15 cellular contexts compared by ENCODE assay signal in the genomic region with DNA sequence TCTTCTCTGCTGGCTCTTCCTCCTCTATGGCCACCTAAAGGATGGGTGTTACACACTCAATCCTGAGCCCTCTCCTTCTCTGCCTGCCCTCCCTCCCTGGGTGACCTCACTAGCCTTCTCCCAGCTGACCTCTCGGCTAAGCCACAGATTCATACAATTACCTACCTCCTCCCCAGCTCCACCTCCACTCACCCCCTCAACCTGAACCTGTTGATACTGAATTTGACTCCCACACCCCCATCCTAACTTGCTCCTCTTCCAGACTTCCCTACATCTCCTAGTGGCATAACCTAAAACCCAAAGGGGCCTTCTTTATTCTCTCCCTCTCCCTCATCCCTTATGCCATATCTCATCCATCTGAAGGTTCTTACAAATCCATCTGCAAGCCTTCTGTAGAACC. TPM values are rescaled to one million over a fixed set of nuclear protein-coding genes. Genes with fewer than 3 reads are reported as not detected.
A peak's percentile ranks its signal among the peaks of the same experiment; 100 is the strongest.
DNase-seq lines count a peak whose midpoint lies in the region; ATAC-seq, FAIRE-seq and TF ChIP-seq lines count a peak whose summit lies in the region.
"Had no signal": no experiment of that assay in that cellular context is flagged by ENCODE, and none has a peak within 500 bp of the region (broad histone marks: within the 10 kb centered on the region; RNA-seq: fewer than 3 reads in every experiment).

No MANE protein-coding gene starts in this region.

- dilution Hi-C loops in IMR-90 (cut with HindIII; ENCODE audit: low sequenced_read_pairs, unreplicated experiment) = no loop called here

- TF ChIP-seq EP300 in K562 (IDR thresholded peaks at IDR 0.05; ENCODE audit: low read length) (no peak), sigmoid colon (IDR thresholded peaks at IDR 0.05) (no peak)

- H3K79me2 ChIP-seq in K562 (ENCODE audit: control insufficient read depth, insufficient read depth, low read length) = no peaks in the 10 kb centered on the region

- H3K9me3 ChIP-seq in IMR-90 (ENCODE audit: control insufficient read depth, insufficient read depth, low read length) (no peaks in the 10 kb centered on the region), K562 (replicated peaks; ENCODE audit: control insufficient read depth, insufficient read depth, low read depth, low read length) (no peaks in the 10 kb centered on the region), sigmoid colon (no peaks in the 10 kb centered on the region)

- peaks cover 3% of the 10 kb centered on the region for H3K27me3 Mint-ChIP-seq in nephron progenitor cell (ENCODE audit: low read depth, poor library complexity)
- H3K27me3 Mint-ChIP-seq in type B pancreatic cell = no peaks in the 10 kb centered on the region

- BruUV-seq in IMR-90 (replicated peaks; lab: Mats Ljungman, UMichigan) (no TSS peak), K562 (replicated peaks; lab: Mats Ljungman, UMichigan) (no TSS peak)

- H2BK120ac ChIP-seq in IMR-90 (ENCODE audit: low read depth, low read length) = no peak overlapping the region

- H3K4me1 ChIP-seq in IMR-90 (ENCODE audit: control insufficient read depth, insufficient read depth, low read length) (no peaks in the 10 kb centered on the region), K562 (replicated peaks in 1 of 2; ENCODE audit: control insufficient read depth in 2 of 2, insufficient read depth in 2 of 2, low read length in 2 of 2) (no peaks in the 10 kb centered on the region), sigmoid colon (no peaks in the 10 kb centered on the region)

- TF ChIP-seq RAD21 in IMR-90 (IDR thresholded peaks at IDR 0.05; ENCODE audit: low read length) (no peak), K562 (CRISPR knock-in tag; conservative IDR thresholded peaks at IDR 0.05 in 1 of 2, IDR thresholded peaks at IDR 0.05 in 1 of 2) (no peak)

- H3K4ac ChIP-seq in IMR-90 (ENCODE audit: low read depth, low read length) = no peak overlapping the region

- H3K4me1 Mint-ChIP-seq in nephron progenitor cell (peaks cover 44% of the 10 kb centered on the region), type B pancreatic cell (ENCODE audit: unreplicated experiment) (peaks cover 13% of the 10 kb centered on the region)
- H3K4me1 Mint-ChIP-seq: B cell had no signal

- H3K36me3 Mint-ChIP-seq in nephron progenitor cell (ENCODE audit: low read depth) = peaks cover 11% of the 10 kb centered on the region
- no peaks in the 10 kb centered on the region for H3K36me3 Mint-ChIP-seq in type B pancreatic cell

- intact Hi-C loops in IMR-90 (cut with micrococcal nuclease) = no loop called here
- intact Hi-C loops in K562 (cut with micrococcal nuclease) = no loop called here
- intact Hi-C loops in sigmoid colon (cut with DNase I) = no loop called here

- H2BK5ac ChIP-seq in IMR-90 (ENCODE audit: low read depth, low read length, poor library complexity, severe bottlenecking) = no peak overlapping the region

- H4K5ac ChIP-seq in IMR-90 (ENCODE audit: low read depth, low read length) = no peak overlapping the region

- H3K23ac ChIP-seq in IMR-90 (ENCODE audit: low read depth, low read length) = no peak overlapping the region

- H3K4me3 Mint-ChIP-seq in nephron progenitor cell (no peak overlapping the region), type B pancreatic cell (peak overlapping the region; percentile 39)
- H3K4me3 Mint-ChIP-seq: B cell; CD4-positive, alpha-beta T cell had no signal

- FAIRE-seq in K562 (lab: Jason Lieb, UNC) = no peak
- FAIRE-seq: A204.1 had no signal

- POLR2A ChIA-PET in IMR-90 (lab: Charles Lee; ENCODE audit: unreplicated experiment) = no interaction called here
- POLR2A ChIA-PET in K562 (lab: Yijun Ruan, JAX) = no interaction called here

- H2AK5ac ChIP-seq in IMR-90 (ENCODE audit: low read depth, low read length) = no peak overlapping the region

- ATAC-seq in IMR-90 (ENCODE audit: low read depth) (no peak), K562 (peak; percentile 47; the same call in 2 of the 3 replicates), GM18511 (IDR thresholded peaks at IDR 0.05; ENCODE audit: unreplicated experiment) (no peak)

- CTCF ChIA-PET in IMR-90 (lab: Yijun Ruan, JAX) = no interaction called here
- CTCF ChIA-PET in K562 (lab: Yijun Ruan, JAX; ENCODE audit: low intra/inter-chr PET ratio) = no interaction called here

- no peaks in the 10 kb centered on the region for H3K9me1 ChIP-seq in IMR-90 (ENCODE audit: insufficient read depth, low read length)
- no peaks in the 10 kb centered on the region for H3K9me1 ChIP-seq in K562 (ENCODE audit: control insufficient read depth, insufficient read depth, low read length)

- H2AFZ ChIP-seq in IMR-90 (replicated peaks; ENCODE audit: low read length, poor library complexity) (no peak overlapping the region), K562 (ENCODE audit: low read depth, low read length) (no peak overlapping the region)
- H2AFZ ChIP-seq: GM23248 had no signal

- H3K27ac ChIP-seq in IMR-90 (ENCODE audit: insufficient read depth, low read length) = no peak overlapping the region
- no peak overlapping the region for H3K27ac ChIP-seq in K562 (ENCODE audit: extremely low read depth, low read depth, low read length)
- H3K27ac ChIP-seq in sigmoid colon = no peak overlapping the region
- H3K27ac ChIP-seq: GM23248 had no signal

- no peak overlapping the region for H2BK15ac ChIP-seq in IMR-90 (ENCODE audit: low read depth, low read length)

- H3K4me3 ChIP-seq in IMR-90 (ENCODE audit: insufficient read depth, low read depth, low read length) (no peak overlapping the region), K562 (no peak overlapping the region), sigmoid colon (no peak overlapping the region)
- H3K4me3 ChIP-seq: GM23248 had no signal

- H4K20me1 ChIP-seq in IMR-90 (ENCODE audit: insufficient read depth, low read length) (no peaks in the 10 kb centered on the region), K562 (replicated peaks; ENCODE audit: control insufficient read depth, insufficient read depth, low read length) (no peaks in the 10 kb centered on the region)

- no peak overlapping the region for H3K56ac ChIP-seq in IMR-90 (ENCODE audit: extremely low read depth, insufficient read depth, low read length)

- no peak overlapping the region for H2BK20ac ChIP-seq in IMR-90 (ENCODE audit: low read depth, low read length)

- WGBS in IMR-90 (ENCODE audit: extremely low coverage in 2 of 2, insufficient read length in 1 of 2), 2 experiments = 29% methylated on average over 1 of the region's 1 CpG; no CpG with 5 or more reads in 1 of the 2 experiments
- 0% methylated on average over 1 of the region's 1 CpG for WGBS in K562 (ENCODE audit: insufficient coverage, low coverage, missing lambda C conversion rate)
- WGBS in sigmoid colon, 2 donors = 72 to 79% methylated on average over 1 of the region's 1 CpG

- TF ChIP-seq CTCF in IMR-90 (conservative IDR thresholded peaks at IDR 0.05; ENCODE audit: low read depth, low read length) (no peak), K562 (IDR thresholded peaks at IDR 0.05 in 2 of 3, conservative IDR thresholded peaks at IDR 0.05 in 1 of 3; ENCODE audit: insufficient read depth in 2 of 3, low read depth in 1 of 3, low read length in 3 of 3) (no peak), nephron progenitor cell (IDR thresholded peaks at IDR 0.05) (no peak), type B pancreatic cell (conservative IDR thresholded peaks at IDR 0.05) (no peak), sigmoid colon (IDR thresholded peaks at IDR 0.05) (no peak)

- TF ChIP-seq POLR2A in IMR-90 (IDR thresholded peaks at IDR 0.05; ENCODE audit: low read depth, low read length) (no peak), K562 (conservative IDR thresholded peaks at IDR 0.05) (no peak), sigmoid colon (IDR thresholded peaks at IDR 0.05) (no peak)

- peaks cover 4% of the 10 kb centered on the region for H3K9me3 Mint-ChIP-seq in nephron progenitor cell
- H3K9me3 Mint-ChIP-seq in type B pancreatic cell = no peaks in the 10 kb centered on the region
- H3K9me3 Mint-ChIP-seq: CD4-positive, alpha-beta T cell had no signal

- no peak overlapping the region for H4K91ac ChIP-seq in IMR-90 (ENCODE audit: insufficient read depth, low read depth, low read length)

- H4K8ac ChIP-seq in IMR-90 (ENCODE audit: low read depth in 2 of 2, low read length in 2 of 2) = no peak overlapping the region

- H3K18ac ChIP-seq in IMR-90 (ENCODE audit: low read depth, low read length) = no peak overlapping the region

- no peak for DNase-seq in IMR-90
- no peak for DNase-seq in K562 (ENCODE audit: extremely low read depth in 1 of 4, low spot score in 3 of 4)
- DNase-seq in nephron progenitor cell = no peak
- no peak for DNase-seq in type B pancreatic cell (ENCODE audit: extremely low spot score, unreplicated experiment)
- DNase-seq in HuH-7 (ENCODE audit: low spot score) = no peak
- no peak for DNase-seq in sigmoid colon
- DNase-seq: C1 segment of cervical spinal cord; Calu3; CD4-positive, alpha-beta T cell; DMS 273 treated with DMSO at 0.1 percent for 48 hours; GM23248; H7 had no signal

- H3K14ac ChIP-seq in IMR-90 (replicated peaks; ENCODE audit: low read depth, low read length) = no peak overlapping the region

- no peak overlapping the region for H3K4me2 ChIP-seq in IMR-90 (ENCODE audit: low read depth, low read length)
- H3K4me2 ChIP-seq in K562 (ENCODE audit: insufficient read depth, low read length) = no peak overlapping the region

- H3K27ac Mint-ChIP-seq in nephron progenitor cell (peak overlapping the region; percentile 88), type B pancreatic cell (peak overlapping the region; percentile 77)
- H3K27ac Mint-ChIP-seq: B cell; CD4-positive, alpha-beta T cell had no signal

- no peaks in the 10 kb centered on the region for H3K79me1 ChIP-seq in IMR-90 (ENCODE audit: low read depth in 1 of 2, low read length in 2 of 2)

- no peaks in the 10 kb centered on the region for H3K36me3 ChIP-seq in IMR-90 (ENCODE audit: control insufficient read depth, insufficient read depth, low read length)
- no peaks in the 10 kb centered on the region for H3K36me3 ChIP-seq in K562 (ENCODE audit: control insufficient read depth, insufficient read depth, low read length)
- no peaks in the 10 kb centered on the region for H3K36me3 ChIP-seq in sigmoid colon

- H3K9ac ChIP-seq in IMR-90 (ENCODE audit: low read depth, low read length) = no peak overlapping the region
- H3K9ac ChIP-seq in K562 (ENCODE audit: insufficient read depth in 1 of 2, low read depth in 2 of 2, low read length in 2 of 2) = no peak overlapping the region
- H3K9ac ChIP-seq: GM23248 had no signal

- H2AK9ac ChIP-seq in IMR-90 (replicated peaks; ENCODE audit: low read depth, low read length, poor library complexity) = peak overlapping the region; percentile 42

- in situ Hi-C loops in IMR-90 (cut with MboI; ENCODE audit: low sequenced_read_pairs) = no loop called here
- in situ Hi-C loops in K562 (cut with MboI) = no loop called here

- H3K27me3 ChIP-seq in IMR-90 (ENCODE audit: control insufficient read depth, insufficient read depth, low read length) (peaks cover 5% of the 10 kb centered on the region; the same call in 1 of the 2 replicates), K562 (ENCODE audit: control insufficient read depth in 2 of 2, insufficient read depth in 2 of 2, low read length in 2 of 2) (peaks cover 33 to 77% of the 10 kb centered on the region in 2 experiments), sigmoid colon (no peaks in the 10 kb centered on the region)

RNA-seq across cellular contexts. Expression of a gene that starts 17.1 kb away (rescaled TPM):
- total RNA-seq in IMR-90 (2012; rRNA removed) (0.54 and 0.56 TPM in 2 replicates), K562 (2014; rRNA removed) (0.32 and 0.69 TPM in 2 replicates), K562 (2014; rRNA removed; fragmentation: Illumina TruSeq; extraction: Trizol) (0.25 and 0.57 TPM in 2 replicates), K562 (2015; rRNA removed; fragmentation: Illumina TruSeq; extraction: Trizol) (0.41 TPM in 1 of 2 replicates, not detected in the other), K562 (2021) (0.47 and 0.54 TPM in 2 replicates), type B pancreatic cell (ENCODE audit: low replicate concordance) (18.8 and 23.4 TPM in 2 replicates), sigmoid colon (10 to 100 TPM in 3 of 4 donors, 1 to 10 TPM in 1; 7.1 to 16.8 (median 14.0) TPM)
- polyA plus RNA-seq in IMR-90 (2012; rRNA removed) (0.79 and 0.92 TPM in 2 replicates), K562 (2011; rRNA removed) (0.13 and 0.18 TPM in 2 replicates), K562 (2014; fragmentation: Illumina TruSeq; extraction: Trizol) (0.30 and 0.43 TPM in 2 replicates), K562 (2014; fragmentation: Nextera tagmentation; extraction: Ambion mirVana) (under 1 TPM; 0.18 to 0.41 TPM), K562 (2014; rRNA removed) (0.23 and 0.31 TPM in 2 replicates), sigmoid colon (1 to 10 TPM in 1 of 3 donors, under 1 TPM in 2; under 0.01 to 2.0 (median 0.69) TPM)
- 0.35 and 1.0 TPM in 2 replicates for polyA plus RNA-seq in IMR-90 (2012; cell fraction: cytosol; rRNA removed)
- polyA plus RNA-seq in IMR-90 (2012; cell fraction: nucleus; rRNA removed; ENCODE audit: low replicate concordance) = 0.59 and 1.3 TPM in 2 replicates
- 1.4 and 2.3 TPM in 2 replicates for total RNA-seq in K562 (2011; cell fraction: chromatin; rRNA removed; ENCODE audit: low replicate concordance)
- total RNA-seq in K562 (2011; cell fraction: nucleolus; rRNA removed) = 1.4 and 1.8 TPM in 2 replicates
- total RNA-seq in K562 (2011; cell fraction: nucleoplasm; rRNA removed) = 2.2 and 2.9 TPM in 2 replicates
- 0.63 TPM in 1 of 2 replicates, not detected in the other for polyA plus RNA-seq in K562 (2011; cell fraction: cytosol; rRNA removed)
- 0.93 and 1.7 TPM in 2 replicates for polyA plus RNA-seq in K562 (2011; cell fraction: nucleus; rRNA removed)
- polyA plus RNA-seq in K562 (2012) = 0.15 and 0.30 TPM in 2 replicates
- polyA minus RNA-seq in K562 (2011; rRNA and poly(A)+ RNA removed) = 1.1 TPM in 1 of 2 replicates, not detected in the other
- not detected in 2 replicates for polyA minus RNA-seq in K562 (2011; cell fraction: cytosol; rRNA and poly(A)+ RNA removed)
- 0.67 and 1.8 TPM in 2 replicates for polyA minus RNA-seq in K562 (2011; cell fraction: nucleus; rRNA and poly(A)+ RNA removed)

RNA-seq across cellular contexts. Expression of a gene that starts 50.6 kb away (rescaled TPM):
- 29.6 and 38.9 TPM in 2 replicates for total RNA-seq in IMR-90 (2012; rRNA removed)
- polyA plus RNA-seq in IMR-90 (2012; rRNA removed) = 18.5 and 23.6 TPM in 2 replicates
- polyA plus RNA-seq in IMR-90 (2012; cell fraction: cytosol; rRNA removed) = 5.0 and 12.7 TPM in 2 replicates
- 1.2 and 6.0 TPM in 2 replicates for polyA plus RNA-seq in IMR-90 (2012; cell fraction: nucleus; rRNA removed; ENCODE audit: low replicate concordance)
- total RNA-seq in K562 (2011; cell fraction: chromatin; rRNA removed; ENCODE audit: low replicate concordance) = 2.6 and 5.9 TPM in 2 replicates
- 3.8 and 4.2 TPM in 2 replicates for total RNA-seq in K562 (2011; cell fraction: nucleolus; rRNA removed)
- 5.6 and 8.0 TPM in 2 replicates for total RNA-seq in K562 (2011; cell fraction: nucleoplasm; rRNA removed)
- 35.8 and 37.8 TPM in 2 replicates for total RNA-seq in K562 (2014; rRNA removed)
- 43.3 and 44.1 TPM in 2 replicates for total RNA-seq in K562 (2014; rRNA removed; fragmentation: Illumina TruSeq; extraction: Trizol)
- 41.7 and 41.9 TPM in 2 replicates for total RNA-seq in K562 (2015; rRNA removed; fragmentation: Illumina TruSeq; extraction: Trizol)
- total RNA-seq in K562 (2021) = 26.9 and 28.4 TPM in 2 replicates
- 24.8 and 36.5 TPM in 2 replicates for polyA plus RNA-seq in K562 (2011; rRNA removed)
- 11.2 and 18.5 TPM in 2 replicates for polyA plus RNA-seq in K562 (2011; cell fraction: cytosol; rRNA removed)
- polyA plus RNA-seq in K562 (2011; cell fraction: nucleus; rRNA removed) = 6.4 and 8.9 TPM in 2 replicates
- polyA plus RNA-seq in K562 (2012) = 24.3 and 37.1 TPM in 2 replicates
- polyA plus RNA-seq in K562 (2014; fragmentation: Illumina TruSeq; extraction: Trizol) = 35.4 and 38.4 TPM in 2 replicates
- 100 to 1,000 TPM; 100 to 108 TPM for polyA plus RNA-seq in K562 (2014; fragmentation: Nextera tagmentation; extraction: Ambion mirVana)
- polyA plus RNA-seq in K562 (2014; rRNA removed) = 35.4 and 42.8 TPM in 2 replicates
- 24.8 and 30.8 TPM in 2 replicates for polyA minus RNA-seq in K562 (2011; rRNA and poly(A)+ RNA removed)
- polyA minus RNA-seq in K562 (2011; cell fraction: cytosol; rRNA and poly(A)+ RNA removed) = 6.6 and 12.8 TPM in 2 replicates
- 1.6 and 3.2 TPM in 2 replicates for polyA minus RNA-seq in K562 (2011; cell fraction: nucleus; rRNA and poly(A)+ RNA removed)
- total RNA-seq in type B pancreatic cell (ENCODE audit: low replicate concordance) = 31.1 and 46.1 TPM in 2 replicates
- total RNA-seq in sigmoid colon = 10 to 100 TPM; 10.8 to 21.8 (median 19.2) TPM
- 10 to 100 TPM; 19.8 to 40.2 (median 23.4) TPM for polyA plus RNA-seq in sigmoid colon
